ENCODE assay signal across 18 cellular contexts in genomic region chr10:34109952-34110702, GRCh38.
DNase-seq lines count a peak whose midpoint lies in the region; ATAC-seq and TF ChIP-seq lines count a peak whose summit lies in the region.
"Had no signal": no experiment of that assay in that cellular context is flagged by ENCODE, and none has a peak within 500 bp of the region (broad histone marks: within the 10 kb centered on the region; RNA-seq: fewer than 3 reads in every experiment).

No MANE protein-coding gene starts in this region.

- ATAC-seq in HG03139 (IDR thresholded peaks at IDR 0.05; ENCODE audit: unreplicated experiment) = no peak
- ATAC-seq: mucosa of descending colon, psoas muscle had no signal

- H3K4me1 ChIP-seq in esophagus muscularis mucosa (no peaks in the 10 kb centered on the region), PC-9 (replicated peaks; ENCODE audit: insufficient read depth) (no peaks in the 10 kb centered on the region)
- H3K4me1 ChIP-seq: psoas muscle had no signal

- H3K27me3 ChIP-seq in esophagus muscularis mucosa = no peaks in the 10 kb centered on the region
- no peaks in the 10 kb centered on the region for H3K27me3 ChIP-seq in PC-9 (ENCODE audit: insufficient read depth, low read depth)

- H3K4me2 ChIP-seq in PC-9 = no peak overlapping the region

- no peak overlapping the region for H2AFZ ChIP-seq in PC-9

- intact Hi-C loops in esophagus muscularis mucosa (cut with DNase I) (no loop called here), PC-9 (cut with micrococcal nuclease; ENCODE audit: unreplicated experiment) (no loop called here)

- no peaks in the 10 kb centered on the region for H3K9me3 ChIP-seq in esophagus muscularis mucosa
- H3K9me3 ChIP-seq in PC-9 (ENCODE audit: insufficient read depth, low read depth) = no peaks in the 10 kb centered on the region
- H3K9me3 ChIP-seq: mucosa of descending colon, psoas muscle had no signal

- CTCF ChIA-PET in PC-9 (lab: Charles Lee) = no interaction called here

- DNase-seq in A172 (ENCODE audit: low spot score) = peak; percentile 81
- peak; percentile 50 for DNase-seq in GM04504 (ENCODE audit: low read depth)
- DNase-seq in RKO (ENCODE audit: low spot score) = peak; percentile 80
- peak; percentile 50 for DNase-seq in esophagus muscularis mucosa (ENCODE audit: extremely low spot score)
- DNase-seq in PC-9 = no peak
- DNase-seq in COR-L47 (lab: John Stamatoyannopoulos, UW) = no peak
- no peak for DNase-seq in LoVo (ENCODE audit: low spot score)
- DNase-seq: activated CD4-positive, alpha-beta T cell treated with anti-CD3 and anti-CD28 coated beads for 1 hour; activated naive CD8-positive, alpha-beta T cell treated with anti-CD3 and anti-CD28 coated beads for 36 hours; activated T-cell treated with anti-CD3 and anti-CD28 coated beads for 4 hours; C1 segment of cervical spinal cord; foreskin fibroblast; Kasumi-1; mucosa of descending colon; NCI-H2029 treated with DMSO at 0.1 percent for 48 hours; psoas muscle; stimulated activated CD4-positive, alpha-beta T cell treated with anti-CD3 and anti-CD28 coated beads, Interleukin-2, amount 100 ng/mL, for 24 hours had no signal

- H3K4me3 ChIP-seq in esophagus muscularis mucosa = no peak overlapping the region
- no peak overlapping the region for H3K4me3 ChIP-seq in PC-9
- H3K4me3 ChIP-seq: mucosa of descending colon, psoas muscle had no signal

- no peaks in the 10 kb centered on the region for H4K20me1 ChIP-seq in PC-9 (ENCODE audit: insufficient read depth)

- no peak for TF ChIP-seq EP300 in esophagus muscularis mucosa (IDR thresholded peaks at IDR 0.05)

- H3K79me2 ChIP-seq in PC-9 (ENCODE audit: low read depth) = no peaks in the 10 kb centered on the region

- H3K27ac ChIP-seq in esophagus muscularis mucosa (replicated peaks in 1 of 4) (no peak overlapping the region), PC-9 (no peak overlapping the region)
- H3K27ac ChIP-seq: psoas muscle had no signal

- H3K9me2 ChIP-seq in PC-9 (ENCODE audit: insufficient read depth) = no peaks in the 10 kb centered on the region

- no TSS peak for BruUV-seq in PC-9 (replicated peaks; lab: Mats Ljungman, UMichigan)

- no peaks in the 10 kb centered on the region for H3F3A ChIP-seq in PC-9 (ENCODE audit: insufficient read depth, low read depth)

- no peak for TF ChIP-seq CTCF in esophagus muscularis mucosa (IDR thresholded peaks at IDR 0.05)
- no peak for TF ChIP-seq CTCF in PC-9 (conservative IDR thresholded peaks at IDR 0.05)

- H3K36me3 ChIP-seq in esophagus muscularis mucosa = peaks cover 8 to 21% (median 12%) of the 10 kb centered on the region in 4 donors
- H3K36me3 ChIP-seq in PC-9 (ENCODE audit: low read depth) = no peaks in the 10 kb centered on the region

- TF ChIP-seq POLR2A in esophagus muscularis mucosa (IDR thresholded peaks at IDR 0.05; ENCODE audit: low read depth) = no peak

- POLR2A ChIA-PET in PC-9 (lab: Charles Lee; ENCODE audit: unreplicated experiment) = interaction anchor here (0.6 to 0.7 kb wide), 2 partner anchors 627 to 996 kb away, joined by 6 to 7 read pairs; no protein-coding TSS in a partner anchor

- WGBS in esophagus muscularis mucosa = 90% methylated on average over 20 of the region's 20 CpGs

Comparison
In these comparisons a context has a peak if more than half of its experiments do, and no peak if none do; other contexts are left out.
1. DNase-seq: peak in A172 (single experiment), GM04504 (single experiment), RKO (single experiment) and esophagus muscularis mucosa (single experiment); none in PC-9 (0 of 2), COR-L47 (single experiment) and LoVo (single experiment).